Comparison of ENCODE assay signal across 1 cellular context in genomic region chr17:61474934-61475333, GRCh38.
TF ChIP-seq lines count a peak whose summit lies in the region.

No MANE protein-coding gene starts in this region.

TF ChIP-seq in HCT116, 20 proteins besides CTCF, POLR2A, EP300 and RAD21:
- TF ChIP-seq POLR2AphosphoS5 (IDR thresholded peaks at IDR 0.05; ENCODE audit: low read depth, low read length), result no peak
- no peak for TF ChIP-seq EZH2 (IDR thresholded peaks at IDR 0.05)
- TF ChIP-seq TCF7L2 (IDR thresholded peaks at IDR 0.05; ENCODE audit: borderline replicate concordance, extremely low read depth, insufficient read depth, insufficient read length), result no peak
- TF ChIP-seq SRF (IDR thresholded peaks at IDR 0.05; ENCODE audit: low read depth), result no peak
- TF ChIP-seq ZBTB33 (IDR thresholded peaks at IDR 0.05; ENCODE audit: extremely low read depth, insufficient replicate concordance, low read length), result no peak
- no peak for TF ChIP-seq EZH2phosphoT487 (IDR thresholded peaks at IDR 0.05; ENCODE audit: borderline replicate concordance)
- no peak for TF ChIP-seq EGR1 (IDR thresholded peaks at IDR 0.05; ENCODE audit: low read depth)
